In the genomic region with DNA sequence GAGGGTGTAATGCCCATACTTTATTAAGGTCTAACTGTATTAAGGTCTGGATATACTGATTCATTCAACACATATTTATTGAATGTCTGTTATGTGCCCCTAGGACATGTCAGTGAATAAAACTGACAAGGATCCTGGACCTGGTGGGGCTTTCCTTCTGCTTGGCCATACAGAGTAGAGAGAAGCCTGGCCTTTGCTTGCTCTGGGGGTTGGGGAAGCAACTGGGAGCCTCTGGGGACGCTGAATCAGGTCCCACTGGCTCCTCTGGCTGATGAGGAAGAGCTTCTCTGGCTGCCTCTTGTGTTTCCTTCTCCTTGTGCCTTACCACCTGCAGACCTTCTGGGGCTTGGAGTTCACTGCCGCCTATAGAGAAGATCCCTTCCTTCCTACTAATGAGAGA, we compare ENCODE assay signal across 31 cellular contexts. TPM values are rescaled to one million over a fixed set of nuclear protein-coding genes. Genes with fewer than 3 reads are reported as not detected.
DNase-seq lines count a peak whose midpoint lies in the region; ATAC-seq and TF ChIP-seq lines count a peak whose summit lies in the region.
"Had no signal": no experiment of that assay in that cellular context is flagged by ENCODE, and none has a peak within 500 bp of the region (broad histone marks: within the 10 kb centered on the region; RNA-seq: fewer than 3 reads in every experiment).

No MANE protein-coding gene starts in this region.

- DNase-seq in EH (ENCODE audit: low read depth) (peak; percentile 78), M059J (ENCODE audit: low read depth) (peak; percentile 54), psoas muscle (no peak), OCI-M1 (lab: John Stamatoyannopoulos, UW) (no peak)
- no peak for DNase-seq in activated T-cell treated with anti-CD3 and anti-CD28 coated beads, Interleukin-2, amount 50 U/mL, for 4 hours
- DNase-seq: activated CD4-positive, alpha-beta T cell treated with anti-CD3 and anti-CD28 coated beads, Interleukin-2, amount 50 U/mL, for 48 hours; activated CD8-positive, alpha-beta memory T cell treated with anti-CD3 and anti-CD28 coated beads, Interleukin-2, amount 50 U/mL, for 48 hours; activated effector memory CD4-positive, alpha-beta T cell treated with Interleukin-2 at 50 U/mL for 16 hours; CD4-positive, CD25-positive, alpha-beta regulatory T cell; central memory CD4-positive, alpha-beta T cell; gastrocnemius medialis; Kasumi-1; left cardiac atrium; mammary epithelial cell; NCI-H1048; NCI-H187 treated with DMSO at 0.1 percent for 48 hours; NCI-H2227 treated with DMSO at 0.1 percent for 48 hours; NCI-H526 treated with DMSO at 0.1 percent for 48 hours; T-cell had no signal

- H3K4me3 ChIP-seq in psoas muscle, result no peak overlapping the region
- H3K4me3 ChIP-seq: ascending aorta, gastrocnemius medialis, SJSA1, thoracic aorta had no signal

- H3K27ac Mint-ChIP-seq in brain, result peak overlapping the region; percentile 22 to 94 (median 60)
- H3K27ac Mint-ChIP-seq: activated naive CD8-positive, alpha-beta T cell; CD4-positive, CD25-positive, alpha-beta regulatory T cell; dendritic cell treated with granulocyte-macrophage colony-stimulating factor and Interleukin-4, amounts not matched to agents 40 ng/mL and 50 ng/mL, for 4 days; progenitor cell of endocrine pancreas; stimulated activated naive CD8-positive, alpha-beta T cell treated with anti-CD3 and anti-CD28 coated beads, Interleukin-15, Interleukin-2, amounts not matched to agents 100 ng/mL and 50 ng/mL, for 24 hours had no signal

- no peaks in the 10 kb centered on the region for H3K36me3 ChIP-seq in psoas muscle (ENCODE audit: insufficient read depth in 1 of 2, low read depth in 1 of 2)
- H3K36me3 ChIP-seq: ascending aorta, gastrocnemius medialis, thoracic aorta had no signal

- ATAC-seq in psoas muscle, result peak; percentile 53 to 71 (median 60)
- no peak for ATAC-seq in HG02938 (IDR thresholded peaks at IDR 0.05; ENCODE audit: unreplicated experiment)
- no peak for ATAC-seq in activated T-cell treated with anti-CD3 and anti-CD28 coated beads, Interleukin-2, amount 50 U/mL, for 4 hours
- ATAC-seq: HCT116, sciatic nerve, T-cell had no signal

- peak overlapping the region; percentile 16 for H3K27ac ChIP-seq in psoas muscle
- H3K27ac ChIP-seq: ascending aorta, HL-60, SJSA1, thoracic aorta had no signal

- 55 to 74% (median 63%) methylated on average over 2 of the region's 2 CpGs for WGBS in psoas muscle, 3 donors

- TF ChIP-seq CTCF in brain (conservative IDR thresholded peaks at IDR 0.05) (no peak), psoas muscle (IDR thresholded peaks at IDR 0.05) (no peak)

- peaks cover 67% of the 10 kb centered on the region for H3K4me1 ChIP-seq in psoas muscle
- H3K4me1 ChIP-seq: ascending aorta, SJSA1 had no signal

- H3K27me3 ChIP-seq in psoas muscle (ENCODE audit: insufficient read depth in 3 of 3, low read length in 2 of 3), result no peaks in the 10 kb centered on the region
- H3K27me3 ChIP-seq: ascending aorta, gastrocnemius medialis, SJSA1 had no signal

- H3K27me3 Mint-ChIP-seq in brain, result no peaks in the 10 kb centered on the region
- H3K27me3 Mint-ChIP-seq in activated T-cell treated with anti-CD3 and anti-CD28 coated beads, Interleukin-2, amount 50 U/mL, for 4 hours (ENCODE audit: low read depth), result no peaks in the 10 kb centered on the region
- H3K27me3 Mint-ChIP-seq: activated naive CD8-positive, alpha-beta T cell; CD4-positive, CD25-positive, alpha-beta regulatory T cell; dendritic cell treated with granulocyte-macrophage colony-stimulating factor and Interleukin-4, amounts not matched to agents 40 ng/mL and 50 ng/mL, for 4 days; progenitor cell of endocrine pancreas; stimulated activated naive CD8-positive, alpha-beta T cell treated with anti-CD3 and anti-CD28 coated beads, Interleukin-15, Interleukin-2, amounts not matched to agents 100 ng/mL and 50 ng/mL, for 24 hours; T-cell had no signal

- peaks cover 76% of the 10 kb centered on the region for H3K36me3 Mint-ChIP-seq in brain
- peaks cover 15% of the 10 kb centered on the region for H3K36me3 Mint-ChIP-seq in activated T-cell treated with anti-CD3 and anti-CD28 coated beads, Interleukin-2, amount 50 U/mL, for 4 hours (ENCODE audit: insufficient read depth)

- intact Hi-C loops in psoas muscle (cut with DNase I), result no loop called here

- H3K4me1 Mint-ChIP-seq in brain, result peaks cover 83% of the 10 kb centered on the region
- H3K4me1 Mint-ChIP-seq in activated T-cell treated with anti-CD3 and anti-CD28 coated beads, Interleukin-2, amount 50 U/mL, for 4 hours (ENCODE audit: low read depth), result peaks cover 16% of the 10 kb centered on the region

- no peak overlapping the region for H3K4me3 Mint-ChIP-seq in brain
- H3K4me3 Mint-ChIP-seq in activated T-cell treated with anti-CD3 and anti-CD28 coated beads, Interleukin-2, amount 50 U/mL, for 4 hours, result no peak overlapping the region
- H3K4me3 Mint-ChIP-seq: activated naive CD8-positive, alpha-beta T cell; CD4-positive, CD25-positive, alpha-beta regulatory T cell; dendritic cell treated with granulocyte-macrophage colony-stimulating factor and Interleukin-4, amounts not matched to agents 40 ng/mL and 50 ng/mL, for 4 days; stimulated activated naive CD8-positive, alpha-beta T cell treated with anti-CD3 and anti-CD28 coated beads, Interleukin-15, Interleukin-2, amounts not matched to agents 100 ng/mL and 50 ng/mL, for 24 hours; T-cell had no signal

- peaks cover 0 to 9% (median 4%) of the 10 kb centered on the region in 5 experiments for H3K9me3 Mint-ChIP-seq in brain
- H3K9me3 Mint-ChIP-seq in activated T-cell treated with anti-CD3 and anti-CD28 coated beads, Interleukin-2, amount 50 U/mL, for 4 hours, result no peaks in the 10 kb centered on the region
- H3K9me3 Mint-ChIP-seq: CD4-positive, CD25-positive, alpha-beta regulatory T cell; dendritic cell treated with granulocyte-macrophage colony-stimulating factor and Interleukin-4, amounts not matched to agents 40 ng/mL and 50 ng/mL, for 4 days; stimulated activated naive CD8-positive, alpha-beta T cell treated with anti-CD3 and anti-CD28 coated beads, Interleukin-15, Interleukin-2, amounts not matched to agents 100 ng/mL and 50 ng/mL, for 24 hours; T-cell had no signal

- no peaks in the 10 kb centered on the region for H3K9me3 ChIP-seq in psoas muscle
- H3K9me3 ChIP-seq: ascending aorta, gastrocnemius medialis, SJSA1, thoracic aorta had no signal

RNA-seq across cellular contexts. Expression of a gene that starts 49.6 kb away (rescaled TPM):
- 16.1 and 28.6 TPM in 2 replicates for total RNA-seq in M059J (2014; rRNA removed; shearing (Covaris generic))
- 79.1 TPM for polyA plus RNA-seq in brain (ENCODE audit: insufficient read depth, low read depth, low replicate concordance)
- 100 to 1,000 TPM in 2 of 4 donors, 10 to 100 TPM in 2; 87.1 to 133 (median 110) TPM for total RNA-seq in psoas muscle
- polyA plus RNA-seq in psoas muscle, result 10 to 100 TPM; 37.6 to 85.8 (median 50.2) TPM
- total RNA-seq in activated T-cell treated with anti-CD3 and anti-CD28 coated beads, Interleukin-2, amount 50 U/mL, for 4 hours, result 10 to 100 TPM; 40.6 to 56.2 (median 54.3) TPM

Comparison
In these comparisons a context has a peak if more than half of its experiments do, and no peak if none do; other contexts are left out.
1. DNase-seq: peak in EH (single experiment) and M059J (single experiment); none in psoas muscle (0 of 2), OCI-M1 (single experiment) and activated T-cell treated with anti-CD3 and anti-CD28 coated beads, Interleukin-2, amount 50 U/mL, for 4 hours (single experiment).
2. ATAC-seq: peak in psoas muscle (4 of 4); none in HG02938 (single experiment) and activated T-cell treated with anti-CD3 and anti-CD28 coated beads, Interleukin-2, amount 50 U/mL, for 4 hours (0 of 2).